ENCODE assay signal across 11 cellular contexts in the genomic region with DNA sequence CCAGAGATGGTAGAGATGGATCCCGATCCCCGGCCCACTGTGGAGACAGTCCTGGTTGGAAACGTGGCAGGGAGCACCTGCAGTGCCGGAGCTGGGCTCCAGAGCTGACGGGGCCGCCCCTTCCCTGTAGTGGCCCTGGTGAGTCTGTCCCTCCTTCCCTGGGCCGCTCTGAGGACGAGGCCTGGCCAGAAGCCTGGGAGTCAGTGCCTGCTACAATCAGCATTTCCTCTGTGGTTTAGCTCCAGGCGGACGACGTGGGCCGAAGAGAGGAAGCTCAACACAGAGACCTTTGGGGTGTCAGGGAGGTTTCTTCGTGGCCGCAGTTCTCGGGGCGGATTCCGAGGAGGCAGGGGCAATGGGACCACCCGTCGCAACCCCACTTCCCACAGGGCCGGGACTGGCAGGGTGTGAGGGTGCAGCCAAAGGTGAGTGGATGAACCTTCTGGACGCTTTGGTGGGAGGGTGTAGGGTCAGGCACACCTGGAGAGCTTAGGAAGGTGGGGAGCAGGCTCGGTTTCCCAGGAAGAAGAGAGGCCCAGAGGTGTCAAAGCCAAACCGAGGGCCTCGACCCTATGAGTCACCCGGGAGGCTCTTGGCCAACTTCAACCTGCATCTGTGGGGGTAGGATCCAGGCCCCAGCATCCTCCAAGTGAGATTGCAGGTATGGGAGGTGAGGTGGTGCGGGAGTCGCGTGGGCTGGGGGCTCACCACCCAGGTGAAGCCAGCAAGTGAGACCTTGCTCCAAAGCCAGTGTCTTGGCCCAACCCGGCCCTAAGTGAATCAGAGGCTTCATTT. TPM values are rescaled to one million over a fixed set of nuclear protein-coding genes. Genes with fewer than 3 reads are reported as not detected.
A peak's percentile ranks its signal among the peaks of the same experiment; 100 is the strongest.
DNase-seq lines count a peak whose midpoint lies in the region; ATAC-seq and TF ChIP-seq lines count a peak whose summit lies in the region.
"Had no signal": no experiment of that assay in that cellular context is flagged by ENCODE, and none has a peak within 500 bp of the region (broad histone marks: within the 10 kb centered on the region; RNA-seq: fewer than 3 reads in every experiment).

No MANE protein-coding gene starts in this region.

- H3K36me3 Mint-ChIP-seq in endothelial cell (ENCODE audit: low read depth, unreplicated experiment) (peaks cover 47% of the 10 kb centered on the region), chondrocyte (ENCODE audit: low read depth) (peaks cover 51% of the 10 kb centered on the region)

- peaks cover 6% of the 10 kb centered on the region for H3K27me3 Mint-ChIP-seq in endothelial cell (ENCODE audit: unreplicated experiment)
- no peaks in the 10 kb centered on the region for H3K27me3 Mint-ChIP-seq in chondrocyte (ENCODE audit: low read depth)

- TF ChIP-seq POLR2A in spleen (IDR thresholded peaks at IDR 0.05), result no peak

- intact Hi-C loops in right cardiac atrium (cut with DNase I) (loop anchor here in 2 of 4 donors (5.0 to 10.0 kb wide), 2 partner anchors 71 to 118 kb away; no protein-coding TSS in a partner anchor), spleen (cut with DNase I; ENCODE audit: low total_unique reads) (no loop called here)

- H3K4me1 ChIP-seq in right cardiac atrium (ENCODE audit: control insufficient read depth, insufficient read depth, low read length) (peaks cover 2% of the 10 kb centered on the region), spleen (peaks cover 5 to 95% (median 53%) of the 10 kb centered on the region in 6 donors)

- H3K9me3 ChIP-seq in right cardiac atrium (ENCODE audit: control insufficient read depth, low read length) (no peaks in the 10 kb centered on the region), spleen (no peaks in the 10 kb centered on the region)

- H3K27ac Mint-ChIP-seq in endothelial cell (ENCODE audit: unreplicated experiment), result no peak overlapping the region
- H3K27ac Mint-ChIP-seq in chondrocyte (ENCODE audit: unreplicated experiment), result no peak overlapping the region

- ATAC-seq in right cardiac atrium, result peak; percentile 55 to 80

- no peak for TF ChIP-seq CTCF in HL-60 (IDR thresholded peaks at IDR 0.05; ENCODE audit: insufficient read depth, low read length)
- no peak for TF ChIP-seq CTCF in VCaP (conservative IDR thresholded peaks at IDR 0.05)
- no peak for TF ChIP-seq CTCF in spleen (IDR thresholded peaks at IDR 0.05 in 8 of 11, conservative IDR thresholded peaks at IDR 0.05 in 3 of 11)
- TF ChIP-seq CTCF in endothelial cell (IDR thresholded peaks at IDR 0.05; ENCODE audit: unreplicated experiment), result no peak
- no peak for TF ChIP-seq CTCF in chondrocyte (IDR thresholded peaks at IDR 0.05)

- H3K4me1 Mint-ChIP-seq in endothelial cell (ENCODE audit: unreplicated experiment) (no peaks in the 10 kb centered on the region), chondrocyte (ENCODE audit: low read depth) (no peaks in the 10 kb centered on the region)

- peaks cover 1 to 100% (median 88%) of the 10 kb centered on the region in 6 donors for H3K36me3 ChIP-seq in spleen

- H3K4me3 Mint-ChIP-seq in endothelial cell (ENCODE audit: unreplicated experiment) (no peak overlapping the region), chondrocyte (ENCODE audit: unreplicated experiment) (no peak overlapping the region)

- H3K27ac ChIP-seq in HL-60 (replicated peaks) (peak overlapping the region; percentile 55), VCaP (peak overlapping the region; percentile 21), right cardiac atrium (ENCODE audit: low read length) (peak overlapping the region; percentile 73), spleen (peak overlapping the region in 7 of 8 donors; percentile 22 to 87 (median 70))

- 60% methylated on average over 29 of the region's 29 CpGs for WGBS in right cardiac atrium
- 57 to 71% (median 66%) methylated on average over 21 to 29 of the region's 29 CpGs for WGBS in spleen, 5 donors

- H3K4me3 ChIP-seq in HL-60 (replicated peaks; ENCODE audit: insufficient read depth, low read length) (no peak overlapping the region), right cardiac atrium (ENCODE audit: low read length) (no peak overlapping the region), spleen (peak overlapping the region in 1 of 8 donors; percentile 32)

- DNase-seq in HL-60 (ENCODE audit: low read depth in 1 of 2, low spot score in 1 of 2) (peak in 1 of 2 experiments; percentile 67), right cardiac atrium (peak; percentile 61 to 84 (median 80)), spleen (peak; percentile 83), endothelial cell (ENCODE audit: low spot score) (no peak), chondrocyte (ENCODE audit: low spot score) (no peak), HUDEP-2 (lab: John Stamatoyannopoulos, UW; ENCODE audit: unreplicated experiment in 76 of 76) (no peak)
- no peak for DNase-seq in stimulated activated CD4-positive, alpha-beta T cell treated with anti-CD3 and anti-CD28 coated beads, Interleukin-2, amount 100 ng/mL, for 24 hours
- DNase-seq: DMS153, NCI-H1694 had no signal

- H3K9me3 Mint-ChIP-seq in endothelial cell (ENCODE audit: unreplicated experiment) (no peaks in the 10 kb centered on the region), chondrocyte (ENCODE audit: low read depth) (no peaks in the 10 kb centered on the region)
- H3K9me3 Mint-ChIP-seq: activated T-helper 2 cell treated with anti-CD3 and anti-CD28 coated beads, Interferon-gamma antibody, Interleukin-2, Interleukin-4, amounts not matched to agents 10 μg/mL and 5 μg/mL and 100 μg/mL, durations not matched to agents 14 hours and 24 hours and 36 hours had no signal

- H3K27me3 ChIP-seq in HL-60 (ENCODE audit: insufficient read depth, poor library complexity, severe bottlenecking) (no peaks in the 10 kb centered on the region), right cardiac atrium (ENCODE audit: control insufficient read depth, insufficient read depth) (no peaks in the 10 kb centered on the region), spleen (replicated peaks in 1 of 7) (no peaks in the 10 kb centered on the region)

RNA-seq across cellular contexts. Expression of a gene that starts 9.9 kb away (rescaled TPM):
- 100 to 1,000 TPM; 178 to 215 (median 206) TPM for total RNA-seq in right cardiac atrium
- 244 TPM for polyA plus RNA-seq in right cardiac atrium
- total RNA-seq in spleen, result 100 to 1,000 TPM; 157 to 247 (median 180) TPM
- polyA plus RNA-seq in spleen, result 100 to 1,000 TPM; 178 to 281 (median 235) TPM
- 302 TPM for total RNA-seq in endothelial cell (ENCODE audit: unreplicated experiment)
- total RNA-seq in chondrocyte, result 218 to 238 TPM (median 226 TPM) in 3 replicates

RNA-seq across cellular contexts. Expression of a gene that starts 10.3 kb away (rescaled TPM):
- total RNA-seq in right cardiac atrium, result 1 to 10 TPM; 7.8 to 8.8 (median 8.1) TPM
- 6.2 TPM for polyA plus RNA-seq in right cardiac atrium
- total RNA-seq in spleen, result 10 to 100 TPM; 13.0 to 18.6 (median 14.3) TPM
- polyA plus RNA-seq in spleen, result 10 to 100 TPM in 1 of 3 donors, 1 to 10 TPM in 2; 6.7 to 11.0 (median 8.4) TPM
- 17.5 TPM for total RNA-seq in endothelial cell (ENCODE audit: unreplicated experiment)
- total RNA-seq in chondrocyte, result 13.3 to 14.8 TPM (median 13.4 TPM) in 3 replicates

RNA-seq across cellular contexts. Expression of a gene that starts 11.0 kb away (rescaled TPM):
- total RNA-seq in right cardiac atrium (10 to 100 TPM; 32.9 to 45.7 (median 40.9) TPM), spleen (10 to 100 TPM; 17.6 to 37.6 (median 31.9) TPM), endothelial cell (ENCODE audit: unreplicated experiment) (35.3 TPM), chondrocyte (37.3 to 51.9 TPM (median 48.6 TPM) in 3 replicates)
- polyA plus RNA-seq in right cardiac atrium (27.6 TPM), spleen (10 to 100 TPM; 14.0 to 20.1 (median 15.0) TPM)

RNA-seq across cellular contexts. Expression of a gene that starts 49.6 kb away (rescaled TPM):
- 10 to 100 TPM; 20.4 to 25.7 (median 25.1) TPM for total RNA-seq in right cardiac atrium
- 29.2 TPM for polyA plus RNA-seq in right cardiac atrium
- 10 to 100 TPM; 22.6 to 39.8 (median 37.5) TPM for total RNA-seq in spleen
- 10 to 100 TPM; 26.9 to 41.3 (median 37.7) TPM for polyA plus RNA-seq in spleen
- 20.2 TPM for total RNA-seq in endothelial cell (ENCODE audit: unreplicated experiment)
- total RNA-seq in chondrocyte, result 22.3 to 28.3 TPM (median 22.6 TPM) in 3 replicates

Comparison
In these comparisons a context has a peak if more than half of its experiments do, and no peak if none do; other contexts are left out.
1. DNase-seq: peak in right cardiac atrium (3 of 3) and spleen (single experiment); none in endothelial cell (single experiment), stimulated activated CD4-positive, alpha-beta T cell treated with anti-CD3 and anti-CD28 coated beads, Interleukin-2, amount 100 ng/mL, for 24 hours (0 of 2), chondrocyte (single experiment) and HUDEP-2 (0 of 76).
2. H3K27ac ChIP-seq: peak in every context shown above with its lines; median percentile 73 in right cardiac atrium; 70 in spleen; 55 in HL-60; 21 in VCaP.